ENCODE assay signal across 8 cellular contexts in genomic region chr4:176792348-176793059, GRCh38. TPM values are rescaled to one million over a fixed set of nuclear protein-coding genes. Genes with fewer than 3 reads are reported as not detected.
DNase-seq lines count a peak whose midpoint lies in the region; ATAC-seq, FAIRE-seq and TF ChIP-seq lines count a peak whose summit lies in the region.

VEGFC (minus strand) TSS chr4:176792922; CDS start chr4:176792311, 611 bp downstream.

- CTCF ChIA-PET in PC-9 (lab: Charles Lee) = interaction anchor here (1.5 kb wide), 1 partner anchor 255 kb away, joined by 9 read pairs; no protein-coding TSS in a partner anchor

- BruUV-seq in PC-9 (replicated peaks; lab: Mats Ljungman, UMichigan) = no TSS peak

- intact Hi-C loops in PC-9 (cut with micrococcal nuclease; ENCODE audit: unreplicated experiment) = loop anchor here (5.0 to 10.0 kb wide), 2 partner anchors 335 to 542 kb away; no protein-coding TSS in a partner anchor

- H3K27ac ChIP-seq in PC-9 (peak within 1 kb of the TSS; percentile 96), small intestine (ENCODE audit: low read depth in 1 of 2, low read length in 1 of 2) (peak within 1 kb of the TSS in 1 of 2 donors; percentile 64)

- H3K79me2 ChIP-seq in PC-9 (ENCODE audit: low read depth) = no peaks in the 10 kb centered on the region

- ATAC-seq in GM18868 (IDR thresholded peaks at IDR 0.05; ENCODE audit: unreplicated experiment) (peak; percentile 86), HG03064 (IDR thresholded peaks at IDR 0.05; ENCODE audit: low read depth, unreplicated experiment) (peak; percentile 72), GM18517 (IDR thresholded peaks at IDR 0.05; ENCODE audit: unreplicated experiment) (no peak)

- H3F3A ChIP-seq in PC-9 (ENCODE audit: insufficient read depth, low read depth) = peaks cover 21% of the 10 kb centered on the region

- H3K4me1 ChIP-seq in PC-9 (replicated peaks; ENCODE audit: insufficient read depth) (peaks cover 33% of the 10 kb centered on the region), small intestine (ENCODE audit: control insufficient read depth in 2 of 2, insufficient read depth in 1 of 2, low read depth in 1 of 2, low read length in 1 of 2) (no peaks in the 10 kb centered on the region)

- H2AFZ ChIP-seq in PC-9 = peak within 1 kb of the TSS; percentile 95

- WGBS in small intestine, 3 donors = 0 to 2% (median 1%) methylated on average over 31 to 89 of the region's 89 CpGs

- H3K9me2 ChIP-seq in PC-9 (ENCODE audit: insufficient read depth) = no peaks in the 10 kb centered on the region

- H3K36me3 ChIP-seq in PC-9 (ENCODE audit: low read depth) (no peaks in the 10 kb centered on the region), bronchial epithelial cell (ENCODE audit: control insufficient read depth, insufficient read depth, low read length) (no peaks in the 10 kb centered on the region), small intestine (ENCODE audit: control insufficient read depth in 2 of 2, insufficient read depth in 2 of 2, low read length in 2 of 2) (no peaks in the 10 kb centered on the region)

- H3K27me3 ChIP-seq in PC-9 (ENCODE audit: insufficient read depth, low read depth) = no peaks in the 10 kb centered on the region
- no peaks in the 10 kb centered on the region for H3K27me3 ChIP-seq in bronchial epithelial cell (ENCODE audit: control insufficient read depth, insufficient read depth, low read length)
- H3K27me3 ChIP-seq in small intestine (ENCODE audit: control insufficient read depth in 2 of 2, insufficient read depth in 2 of 2, low read length in 2 of 2) = no peaks in the 10 kb centered on the region

- peak within 1 kb of the TSS; percentile 89 for H3K4me2 ChIP-seq in PC-9

- POLR2A ChIA-PET in PC-9 (lab: Charles Lee; ENCODE audit: unreplicated experiment) = interaction anchor here (0.6 kb wide), 1 partner anchor 250 kb away, joined by 3 read pairs; no protein-coding TSS in a partner anchor

- FAIRE-seq in bronchial epithelial cell (lab: Jason Lieb, UNC) (no peak), small intestine (lab: Jason Lieb, UNC) (no peak)

- H4K20me1 ChIP-seq in PC-9 (ENCODE audit: insufficient read depth) = no peaks in the 10 kb centered on the region

- TF ChIP-seq CTCF in AG10803 (conservative IDR thresholded peaks at IDR 0.05; ENCODE audit: low read length) (0 out of 2 replicates have a peak, but pooled peaks have one; percentile 10), PC-9 (conservative IDR thresholded peaks at IDR 0.05) (no peak), bronchial epithelial cell (IDR thresholded peaks at IDR 0.05; ENCODE audit: insufficient read depth, low read length, severe bottlenecking) (peak; percentile 16)

- no peaks in the 10 kb centered on the region for H3K9me3 ChIP-seq in PC-9 (ENCODE audit: insufficient read depth, low read depth)
- H3K9me3 ChIP-seq in small intestine (ENCODE audit: control insufficient read depth, low read depth) = no peaks in the 10 kb centered on the region

- H3K4me3 ChIP-seq in AG10803 (ENCODE audit: low read length) = peak within 1 kb of the TSS; percentile 87
- peak within 1 kb of the TSS; percentile 71 for H3K4me3 ChIP-seq in PC-9
- H3K4me3 ChIP-seq in bronchial epithelial cell (ENCODE audit: low read depth, low read length) = peak within 1 kb of the TSS; percentile 62
- H3K4me3 ChIP-seq in small intestine (ENCODE audit: low read depth in 1 of 2, low read length in 2 of 2) = peak within 1 kb of the TSS; percentile 21 to 50

- DNase-seq in AG10803 (ENCODE audit: low read depth) (peak; percentile 85), PC-9 (peak in 1 of 2 experiments; percentile 62), bronchial epithelial cell (ENCODE audit: low read depth) (peak; percentile 38), iris pigment epithelial cell (ENCODE audit: low read depth) (peak; percentile 80), small intestine (peak; percentile 16)

RNA-seq across cellular contexts. Expression of gene VEGFC, which starts in this region (rescaled TPM):
- 8.7 and 8.8 TPM in 2 replicates for total RNA-seq in PC-9 (2021)
- total RNA-seq in bronchial epithelial cell = 7.2 and 8.7 TPM in 2 replicates
- polyA plus RNA-seq in small intestine = 1 to 10 TPM in 1 of 3 donors, under 1 TPM in 1, not detected in 1; 0.81 to 9.1 TPM

Comparison
In these comparisons a context has a peak if more than half of its experiments do, and no peak if none do; other contexts are left out.
1. H3K4me3 ChIP-seq: peak in every context shown above with its lines; median percentile 87 in AG10803; 71 in PC-9; 62 in bronchial epithelial cell; 36 in small intestine.